15 cellular contexts compared by ENCODE assay signal in genomic region chr3:13111874-13112520, GRCh38. TPM values are rescaled to one million over a fixed set of nuclear protein-coding genes. Genes with fewer than 3 reads are reported as not detected.
DNase-seq lines count a peak whose midpoint lies in the region; ATAC-seq and TF ChIP-seq lines count a peak whose summit lies in the region.
"Had no signal": no experiment of that assay in that cellular context is flagged by ENCODE, and none has a peak within 500 bp of the region (broad histone marks: within the 10 kb centered on the region; RNA-seq: fewer than 3 reads in every experiment).

No MANE protein-coding gene starts in this region.

- in situ Hi-C loops in Panc1 (cut with HindIII; ENCODE audit: low pct_unique_long_range_greater_than_20kb, low sequenced_read_pairs) = no loop called here

- H3K4me1 ChIP-seq in Panc1 (ENCODE audit: control insufficient read depth, insufficient read depth, low read length) = peaks cover 29% of the 10 kb centered on the region

- intact Hi-C loops in activated CD8-positive, alpha-beta T cell treated with anti-CD3 and anti-CD28 coated beads for 36 hours (cut with micrococcal nuclease) = no loop called here
- intact Hi-C loops in Panc1 (cut with micrococcal nuclease; ENCODE audit: unreplicated experiment) = no loop called here

- DNase-seq in activated CD8-positive, alpha-beta T cell treated with anti-CD3 and anti-CD28 coated beads, Interleukin-2, amount 10 ng/mL, durations not matched to agents 7 days and 5 days = no peak
- DNase-seq in activated CD8-positive, alpha-beta T cell treated with anti-CD3 and anti-CD28 coated beads for 36 hours = no peak
- no peak for DNase-seq in Panc1 (ENCODE audit: low read depth, low spot score)
- peak; percentile 93 for DNase-seq in left lobe of liver (ENCODE audit: low spot score)
- DNase-seq in kidney glomerular epithelial cell (lab: John Stamatoyannopoulos, UW) = no peak
- no peak for DNase-seq in NCI-H2171 (lab: John Stamatoyannopoulos, UW)
- DNase-seq: DMS79, H9, NCI-H1694 treated with DMSO at 0.1 percent for 48 hours, T1000 had no signal

- H3K9me3 Mint-ChIP-seq in activated CD8-positive, alpha-beta T cell treated with anti-CD3 and anti-CD28 coated beads, Interleukin-2, amount 10 ng/mL, durations not matched to agents 7 days and 5 days (ENCODE audit: insufficient read depth) = no peaks in the 10 kb centered on the region
- H3K9me3 Mint-ChIP-seq in activated CD8-positive, alpha-beta T cell treated with anti-CD3 and anti-CD28 coated beads for 36 hours = no peaks in the 10 kb centered on the region
- no peaks in the 10 kb centered on the region for H3K9me3 Mint-ChIP-seq in stimulated activated memory B cell treated with anti-CD40 and anti-IgM and Interleukin-4, amounts not matched to agents 10 μg/mL and 1 μg/mL and 100 μg/mL, for 72 hours
- H3K9me3 Mint-ChIP-seq: H9, mesothelial cell of epicardium had no signal

- TF ChIP-seq CTCF in activated CD8-positive, alpha-beta T cell treated with anti-CD3 and anti-CD28 coated beads for 36 hours (IDR thresholded peaks at IDR 0.05) = no peak
- no peak for TF ChIP-seq CTCF in Panc1 (IDR thresholded peaks at IDR 0.05)

- no peak for ATAC-seq in activated CD8-positive, alpha-beta T cell treated with anti-CD3 and anti-CD28 coated beads, Interleukin-2, amount 10 ng/mL, durations not matched to agents 7 days and 5 days
- no peak for ATAC-seq in activated CD8-positive, alpha-beta T cell treated with anti-CD3 and anti-CD28 coated beads for 36 hours
- ATAC-seq in Panc1 (no peak), left lobe of liver (peak; percentile 92), HG02840 (IDR thresholded peaks at IDR 0.05; ENCODE audit: low FRiP score, unreplicated experiment) (no peak)
- ATAC-seq in stimulated activated memory B cell treated with anti-CD40 and anti-IgM and Interleukin-4, amounts not matched to agents 10 μg/mL and 1 μg/mL and 100 μg/mL, for 72 hours = no peak

- no peaks in the 10 kb centered on the region for H3K9me3 ChIP-seq in Panc1 (ENCODE audit: control insufficient read depth, insufficient read depth, low read depth, low read length)
- H3K9me3 ChIP-seq: tibial artery had no signal

- no peak overlapping the region for H3K4me3 Mint-ChIP-seq in activated CD8-positive, alpha-beta T cell treated with anti-CD3 and anti-CD28 coated beads, Interleukin-2, amount 10 ng/mL, durations not matched to agents 7 days and 5 days
- H3K4me3 Mint-ChIP-seq in activated CD8-positive, alpha-beta T cell treated with anti-CD3 and anti-CD28 coated beads for 36 hours = no peak overlapping the region
- peak overlapping the region; percentile 0 for H3K4me3 Mint-ChIP-seq in stimulated activated memory B cell treated with anti-CD40 and anti-IgM and Interleukin-4, amounts not matched to agents 10 μg/mL and 1 μg/mL and 100 μg/mL, for 72 hours
- H3K4me3 Mint-ChIP-seq: H9, mesothelial cell of epicardium had no signal

- H3K27ac ChIP-seq in Panc1 (ENCODE audit: low read length) = peak overlapping the region; percentile 60
- H3K27ac ChIP-seq: tibial artery had no signal

- BruUV-seq in Panc1 (replicated peaks; lab: Mats Ljungman, UMichigan) = no TSS peak

- no peak overlapping the region for H3K4me3 ChIP-seq in Panc1 (ENCODE audit: low read depth in 2 of 2, low read length in 2 of 2)
- H3K4me3 ChIP-seq: GM12878, tibial artery had no signal

- no peaks in the 10 kb centered on the region for H3K36me3 ChIP-seq in Panc1 (ENCODE audit: control insufficient read depth, insufficient read depth, low read length)
- H3K36me3 ChIP-seq: tibial artery had no signal

- no peaks in the 10 kb centered on the region for H3K27me3 ChIP-seq in Panc1 (ENCODE audit: control insufficient read depth, insufficient read depth, low read length)

- H3K27ac Mint-ChIP-seq in activated CD8-positive, alpha-beta T cell treated with anti-CD3 and anti-CD28 coated beads, Interleukin-2, amount 10 ng/mL, durations not matched to agents 7 days and 5 days = peak overlapping the region; percentile 8
- H3K27ac Mint-ChIP-seq in activated CD8-positive, alpha-beta T cell treated with anti-CD3 and anti-CD28 coated beads for 36 hours = no peak overlapping the region
- H3K27ac Mint-ChIP-seq in stimulated activated memory B cell treated with anti-CD40 and anti-IgM and Interleukin-4, amounts not matched to agents 10 μg/mL and 1 μg/mL and 100 μg/mL, for 72 hours = peak overlapping the region; percentile 86
- H3K27ac Mint-ChIP-seq: H9, mesothelial cell of epicardium had no signal

- no peaks in the 10 kb centered on the region for H3K36me3 Mint-ChIP-seq in activated CD8-positive, alpha-beta T cell treated with anti-CD3 and anti-CD28 coated beads, Interleukin-2, amount 10 ng/mL, durations not matched to agents 7 days and 5 days (ENCODE audit: low read depth)
- no peaks in the 10 kb centered on the region for H3K36me3 Mint-ChIP-seq in activated CD8-positive, alpha-beta T cell treated with anti-CD3 and anti-CD28 coated beads for 36 hours (ENCODE audit: low read depth)
- no peaks in the 10 kb centered on the region for H3K36me3 Mint-ChIP-seq in stimulated activated memory B cell treated with anti-CD40 and anti-IgM and Interleukin-4, amounts not matched to agents 10 μg/mL and 1 μg/mL and 100 μg/mL, for 72 hours
- H3K36me3 Mint-ChIP-seq: mesothelial cell of epicardium had no signal

- CTCF ChIA-PET in activated CD8-positive, alpha-beta T cell treated with anti-CD3 and anti-CD28 coated beads, Interleukin-2, amount 10 ng/mL, durations not matched to agents 7 days and 5 days (lab: Charles Lee) = no interaction called here
- CTCF ChIA-PET in activated CD8-positive, alpha-beta T cell treated with anti-CD3 and anti-CD28 coated beads for 36 hours (lab: Charles Lee) = interaction anchor here (1.8 kb wide), 1 partner anchor 20 kb away, joined by 6 read pairs; no protein-coding TSS in a partner anchor
- CTCF ChIA-PET in Panc1 (lab: Charles Lee) = no interaction called here

- no peaks in the 10 kb centered on the region for H3K27me3 Mint-ChIP-seq in activated CD8-positive, alpha-beta T cell treated with anti-CD3 and anti-CD28 coated beads, Interleukin-2, amount 10 ng/mL, durations not matched to agents 7 days and 5 days (ENCODE audit: low read depth)
- H3K27me3 Mint-ChIP-seq in activated CD8-positive, alpha-beta T cell treated with anti-CD3 and anti-CD28 coated beads for 36 hours = no peaks in the 10 kb centered on the region
- no peaks in the 10 kb centered on the region for H3K27me3 Mint-ChIP-seq in stimulated activated memory B cell treated with anti-CD40 and anti-IgM and Interleukin-4, amounts not matched to agents 10 μg/mL and 1 μg/mL and 100 μg/mL, for 72 hours

- peaks cover 6% of the 10 kb centered on the region for H3K4me1 Mint-ChIP-seq in activated CD8-positive, alpha-beta T cell treated with anti-CD3 and anti-CD28 coated beads, Interleukin-2, amount 10 ng/mL, durations not matched to agents 7 days and 5 days (ENCODE audit: low read depth)
- H3K4me1 Mint-ChIP-seq in activated CD8-positive, alpha-beta T cell treated with anti-CD3 and anti-CD28 coated beads for 36 hours (ENCODE audit: low read depth) = peaks cover 9% of the 10 kb centered on the region
- peaks cover 50% of the 10 kb centered on the region for H3K4me1 Mint-ChIP-seq in stimulated activated memory B cell treated with anti-CD40 and anti-IgM and Interleukin-4, amounts not matched to agents 10 μg/mL and 1 μg/mL and 100 μg/mL, for 72 hours

- POLR2A ChIA-PET in activated CD8-positive, alpha-beta T cell treated with anti-CD3 and anti-CD28 coated beads, Interleukin-2, amount 10 ng/mL, durations not matched to agents 7 days and 5 days (lab: Charles Lee) = no interaction called here
- POLR2A ChIA-PET in activated CD8-positive, alpha-beta T cell treated with anti-CD3 and anti-CD28 coated beads for 36 hours (lab: Charles Lee) = interaction anchor here (0.8 kb wide), 1 partner anchor 193 kb away, joined by 3 read pairs; no protein-coding TSS in a partner anchor
- POLR2A ChIA-PET in Panc1 (lab: Charles Lee) = no interaction called here

RNA-seq across cellular contexts. Expression of gene IQSEC1, which starts 38.8 kb away (rescaled TPM):
- total RNA-seq in activated CD8-positive, alpha-beta T cell treated with anti-CD3 and anti-CD28 coated beads, Interleukin-2, amount 10 ng/mL, durations not matched to agents 7 days and 5 days = 10 to 100 TPM; 47.8 to 53.8 TPM
- 10 to 100 TPM; 31.7 to 39.2 TPM for total RNA-seq in activated CD8-positive, alpha-beta T cell treated with anti-CD3 and anti-CD28 coated beads for 36 hours
- total RNA-seq in Panc1 (2021; ENCODE audit: unreplicated experiment) (28.4 TPM), left lobe of liver (58.7 TPM)
- polyA plus RNA-seq in Panc1 (2012; ENCODE audit: insufficient read length) = 37.5 TPM
